8 cellular contexts compared by ENCODE assay signal in the genomic region with DNA sequence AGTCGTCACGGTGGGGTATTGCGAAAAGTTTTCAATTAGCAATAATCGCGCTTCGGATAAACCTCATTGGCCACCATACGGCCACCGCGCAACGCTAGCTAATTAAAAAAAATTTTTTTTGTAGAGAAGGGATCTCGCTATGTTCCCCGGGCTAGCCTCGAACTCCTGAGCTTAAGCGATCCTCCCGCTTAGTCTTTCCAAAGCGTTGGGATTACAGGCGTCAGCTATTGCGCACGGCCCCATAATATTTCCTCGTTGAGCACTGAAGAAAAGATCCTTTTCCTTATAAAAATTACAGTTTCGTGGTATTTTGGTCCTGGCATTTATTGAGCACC. TPM values are rescaled to one million over a fixed set of nuclear protein-coding genes. Genes with fewer than 3 reads are reported as not detected.
DNase-seq lines count a peak whose midpoint lies in the region; ATAC-seq and TF ChIP-seq lines count a peak whose summit lies in the region.

No MANE protein-coding gene starts in this region.

- H3K4me1 Mint-ChIP-seq in CD14-positive monocyte, result peaks cover 36% of the 10 kb centered on the region

- H3K27ac ChIP-seq in HUES64 (ENCODE audit: low read depth, low read length), result peak overlapping the region; percentile 96
- H3K27ac ChIP-seq in adrenal gland, result peak overlapping the region; percentile 83 to 99 (median 97)
- H3K27ac ChIP-seq in upper lobe of left lung, result peak overlapping the region; percentile 93 to 98 (median 96)

- H3K36me3 ChIP-seq in HUES64 (ENCODE audit: insufficient read depth, low read length) (0 out of 2 replicates have a peak, but pooled peaks cover 5% of the 10 kb centered on the region), adrenal gland (replicated peaks in 1 of 2) (no peaks in the 10 kb centered on the region), upper lobe of left lung (peaks cover 0 to 8% (median 2%) of the 10 kb centered on the region in 4 donors)

- H3K27me3 Mint-ChIP-seq in CD14-positive monocyte (ENCODE audit: low read depth in 3 of 3), result peaks cover 0 to 4% (median 2%) of the 10 kb centered on the region in 3 donors

- H3K4me1 ChIP-seq in HUES64 (ENCODE audit: insufficient read depth, low read length) (peaks cover 17% of the 10 kb centered on the region), adrenal gland (replicated peaks in 1 of 2) (peaks cover 12 to 30% of the 10 kb centered on the region in 2 donors), upper lobe of left lung (peaks cover 12 to 34% (median 30%) of the 10 kb centered on the region in 4 donors)

- peaks cover 9 to 11% of the 10 kb centered on the region in 2 donors for H3K36me3 Mint-ChIP-seq in CD14-positive monocyte

- intact Hi-C loops in CD14-positive monocyte (cut with micrococcal nuclease), result loop anchor here in 1 of 2 donors (10.0 kb wide), 1 partner anchor 1030 kb away; a partner anchor contains a TSS
- intact Hi-C loops in adrenal gland (cut with DNase I), result no loop called here
- intact Hi-C loops in lower leg skin (cut with DNase I; ENCODE audit: low total_unique reads), result no loop called here

- H3K4me3 ChIP-seq in HUES64 (ENCODE audit: low read length), result peak overlapping the region; percentile 76
- H3K4me3 ChIP-seq in adrenal gland, result peak overlapping the region in 3 of 4 donors; percentile 25 to 86 (median 44)
- peak overlapping the region; percentile 59 for H3K4me3 ChIP-seq in lower leg skin (ENCODE audit: low read depth, poor library complexity, severe bottlenecking)
- H3K4me3 ChIP-seq in upper lobe of left lung, result peak overlapping the region in 3 of 4 donors; percentile 59 to 93 (median 85)

- peak overlapping the region; percentile 89 to 94 for H3K4me3 Mint-ChIP-seq in CD14-positive monocyte

- H3K9me3 ChIP-seq in HUES64 (ENCODE audit: insufficient read depth, low read depth, low read length) (no peaks in the 10 kb centered on the region), adrenal gland (replicated peaks in 1 of 3) (no peaks in the 10 kb centered on the region), upper lobe of left lung (no peaks in the 10 kb centered on the region)

- TF ChIP-seq CTCF in CD14-positive monocyte (IDR thresholded peaks at IDR 0.05) (peak; percentile 13), adrenal gland (IDR thresholded peaks at IDR 0.05) (no peak), lower leg skin (IDR thresholded peaks at IDR 0.05) (no peak), upper lobe of left lung (IDR thresholded peaks at IDR 0.05) (no peak)

- peak overlapping the region; percentile 86 for H3K9ac ChIP-seq in HUES64 (ENCODE audit: low read depth, low read length)

- ATAC-seq in upper lobe of left lung (ENCODE audit: low FRiP score in 2 of 2) (no peak), GM21526 (IDR thresholded peaks at IDR 0.05; ENCODE audit: low FRiP score, unreplicated experiment) (no peak)

- H3K27me3 ChIP-seq in HUES64 (ENCODE audit: insufficient read depth, low read length), result no peaks in the 10 kb centered on the region
- no peaks in the 10 kb centered on the region for H3K27me3 ChIP-seq in adrenal gland
- H3K27me3 ChIP-seq in upper lobe of left lung, result no peaks in the 10 kb centered on the region

- WGBS in HUES64, result 12% methylated on average over 21 of the region's 21 CpGs
- WGBS in adrenal gland, 4 donors, result 5 to 8% (median 7%) methylated on average over 21 of the region's 21 CpGs
- 5% methylated on average over 21 of the region's 21 CpGs for WGBS in lower leg skin, 2 donors
- WGBS in upper lobe of left lung, 2 donors, result 8 to 11% methylated on average over 21 of the region's 21 CpGs

- DNase-seq in CD14-positive monocyte (ENCODE audit: low spot score) (no peak), adrenal gland (no peak), lower leg skin (ENCODE audit: low spot score in 2 of 2) (no peak), upper lobe of left lung (no peak), Ammon's horn (ENCODE audit: low spot score) (no peak)
- DNase-seq in effector CD4-positive, alpha-beta T cell, result no peak

- peaks cover 0 to 1% (median 0%) of the 10 kb centered on the region in 7 donors for H3K9me3 Mint-ChIP-seq in CD14-positive monocyte

- TF ChIP-seq EP300 in upper lobe of left lung (IDR thresholded peaks at IDR 0.05), result no peak

- TF ChIP-seq POLR2A in adrenal gland (IDR thresholded peaks at IDR 0.05) (no peak), lower leg skin (IDR thresholded peaks at IDR 0.05) (no peak), upper lobe of left lung (IDR thresholded peaks at IDR 0.05) (no peak)

- H3K27ac Mint-ChIP-seq in CD14-positive monocyte, result peak overlapping the region; percentile 92 to 98 (median 96)

RNA-seq across cellular contexts. Expression of a gene that starts 0.8 kb away (rescaled TPM):
- 1 to 10 TPM; 8.9 to 9.9 TPM for polyA plus RNA-seq in CD14-positive monocyte
- polyA plus RNA-seq in HUES64 (2013, experiment 1 of 2), result 32.0 TPM
- polyA plus RNA-seq in HUES64 (2013, experiment 2 of 2), result 42.0 TPM
- 100 to 1,000 TPM in 5 of 8 donors, 10 to 100 TPM in 3; 72.1 to 130 (median 103) TPM for total RNA-seq in adrenal gland
- polyA plus RNA-seq in adrenal gland, result 100 to 1,000 TPM in 1 of 3 donors, 10 to 100 TPM in 2; 39.0 to 105 (median 88.6) TPM
- total RNA-seq in lower leg skin, result 10 to 100 TPM; 47.3 to 82.3 (median 78.4) TPM
- 10 to 100 TPM; 63.9 to 83.0 (median 69.9) TPM for total RNA-seq in upper lobe of left lung

RNA-seq across cellular contexts. Expression of a gene that starts 4.9 kb away (rescaled TPM):
- polyA plus RNA-seq in CD14-positive monocyte (not detected), adrenal gland (10 to 100 TPM in 2 of 3 donors, 1 to 10 TPM in 1; 4.1 to 50.0 (median 21.8) TPM)
- polyA plus RNA-seq in HUES64 (2013, experiment 1 of 2), result 2.0 TPM
- polyA plus RNA-seq in HUES64 (2013, experiment 2 of 2), result 2.6 TPM
- total RNA-seq in adrenal gland (10 to 100 TPM in 1 of 8 donors, 1 to 10 TPM in 7; 1.2 to 29.3 (median 4.9) TPM), lower leg skin (10 to 100 TPM in 2 of 4 donors, 1 to 10 TPM in 2; 5.0 to 20.2 (median 13.4) TPM), upper lobe of left lung (10 to 100 TPM in 4 of 6 donors, 1 to 10 TPM in 2; 9.1 to 45.1 (median 23.1) TPM)

RNA-seq across cellular contexts. Expression of a gene that starts 18.7 kb away (rescaled TPM):
- polyA plus RNA-seq in CD14-positive monocyte, result 100 to 1,000 TPM; 546 to 598 TPM
- 251 TPM for polyA plus RNA-seq in HUES64 (2013, experiment 1 of 2)
- 255 TPM for polyA plus RNA-seq in HUES64 (2013, experiment 2 of 2)
- total RNA-seq in adrenal gland, result 1,000 to 10,000 TPM in 1 of 8 donors, 100 to 1,000 TPM in 7; 334 to 1,355 (median 387) TPM
- polyA plus RNA-seq in adrenal gland, result 1,000 to 10,000 TPM in 2 of 3 donors, 100 to 1,000 TPM in 1; 198 to 1,683 (median 1,036) TPM
- total RNA-seq in lower leg skin, result 100 to 1,000 TPM; 206 to 427 (median 359) TPM
- 100 to 1,000 TPM in 5 of 6 donors, 10 to 100 TPM in 1; 97.4 to 237 (median 177) TPM for total RNA-seq in upper lobe of left lung

RNA-seq across cellular contexts. Expression of a gene that starts 48.8 kb away (rescaled TPM):
- polyA plus RNA-seq in CD14-positive monocyte (under 1 TPM; 0.30 to 0.38 TPM), adrenal gland (1 to 10 TPM in 2 of 3 donors, under 1 TPM in 1; 0.62 to 8.3 (median 5.9) TPM)
- polyA plus RNA-seq in HUES64 (2013, experiment 1 of 2), result 1.4 TPM
- polyA plus RNA-seq in HUES64 (2013, experiment 2 of 2), result 1.2 TPM
- total RNA-seq in adrenal gland (1 to 10 TPM; 1.1 to 8.1 (median 2.5) TPM), lower leg skin (1 to 10 TPM; 1.1 to 1.6 (median 1.4) TPM), upper lobe of left lung (10 to 100 TPM in 3 of 6 donors, 1 to 10 TPM in 3; 6.4 to 88.0 (median 11.3) TPM)
